ENCODE assay signal across 8 cellular contexts in genomic region chr2:197515798-197516761, GRCh38. TPM values are rescaled to one million over a fixed set of nuclear protein-coding genes. Genes with fewer than 3 reads are reported as not detected.
DNase-seq lines count a peak whose midpoint lies in the region; ATAC-seq, FAIRE-seq and TF ChIP-seq lines count a peak whose summit lies in the region.

MOB4 (plus strand) TSS chr2:197516066; CDS start chr2:197516087, 21 bp downstream.

- peak within 1 kb of the TSS; percentile 93 for H3K4me3 ChIP-seq in AG04449 (ENCODE audit: low read depth, low read length)
- H3K4me3 ChIP-seq in WI38 (ENCODE audit: low read depth, low read length) = peak within 1 kb of the TSS; percentile 93
- peak within 1 kb of the TSS; percentile 88 for H3K4me3 ChIP-seq in bronchial epithelial cell (ENCODE audit: low read depth, low read length)
- H3K4me3 ChIP-seq in smooth muscle cell = peak within 1 kb of the TSS; percentile 97

- peaks cover 52% of the 10 kb centered on the region for H3K79me2 ChIP-seq in smooth muscle cell (ENCODE audit: low read depth)

- H3K9ac ChIP-seq in smooth muscle cell (ENCODE audit: low read depth) = peak within 1 kb of the TSS; percentile 92

- peak; percentile 96 for ATAC-seq in GM18907 (IDR thresholded peaks at IDR 0.05; ENCODE audit: unreplicated experiment)
- ATAC-seq in HG03159 (IDR thresholded peaks at IDR 0.05; ENCODE audit: unreplicated experiment) = peak; percentile 96

- POLR2A ChIA-PET in AG04449 (lab: Yijun Ruan, JAX) = interaction anchor here (0.7 to 2.5 kb wide), 9 partner anchors 13 to 376 kb away, joined by 3 to 25 read pairs (median 3); partner anchors contain the start of genes COQ10B, HSPD1, HSPE1 and MARS2

- H3K36me3 ChIP-seq in bronchial epithelial cell (ENCODE audit: control insufficient read depth, insufficient read depth, low read length) (no peaks in the 10 kb centered on the region), smooth muscle cell (ENCODE audit: low read depth) (no peaks in the 10 kb centered on the region)

- H2AFZ ChIP-seq in smooth muscle cell (ENCODE audit: low read depth) = peak within 1 kb of the TSS; percentile 90

- no peak for FAIRE-seq in bronchial epithelial cell (lab: Jason Lieb, UNC)

- H3K27me3 ChIP-seq in bronchial epithelial cell (ENCODE audit: control insufficient read depth, insufficient read depth, low read length) (no peaks in the 10 kb centered on the region), smooth muscle cell (ENCODE audit: low read depth) (no peaks in the 10 kb centered on the region)

- CTCF ChIA-PET in AG04449 (lab: Yijun Ruan, JAX) = interaction anchor here (0.6 to 1.0 kb wide), 5 partner anchors 11 to 628 kb away, joined by 3 to 4 read pairs (median 3); no protein-coding TSS in a partner anchor

- H3K4me1 ChIP-seq in smooth muscle cell (ENCODE audit: low read depth) = peaks cover 18% of the 10 kb centered on the region

- H4K20me1 ChIP-seq in smooth muscle cell (ENCODE audit: low read depth) = peaks cover 45% of the 10 kb centered on the region

- H3K27ac ChIP-seq in smooth muscle cell (ENCODE audit: low read depth) = peak within 1 kb of the TSS; percentile 58

- DNase-seq in AG04449 (ENCODE audit: low read depth, low spot score) = peak; percentile 71
- DNase-seq in NCI-H2227 treated with DMSO at 0.1 percent for 48 hours (lab: John Stamatoyannopoulos, UW) = peak; percentile 98
- DNase-seq in bronchial epithelial cell (ENCODE audit: low read depth) = peak; percentile 82
- peak; percentile 96 for DNase-seq in iPS-NIHi11 (ENCODE audit: low spot score)
- DNase-seq in smooth muscle cell (lab: John Stamatoyannopoulos, UW; ENCODE audit: unreplicated experiment) = peak; percentile 84

- TF ChIP-seq CTCF in AG04449 (IDR thresholded peaks at IDR 0.05; ENCODE audit: insufficient read depth, low read length, missing control alignments) = no peak
- TF ChIP-seq CTCF in WI38 (IDR thresholded peaks at IDR 0.05; ENCODE audit: low read depth, low read length) = no peak
- no peak for TF ChIP-seq CTCF in bronchial epithelial cell (IDR thresholded peaks at IDR 0.05; ENCODE audit: insufficient read depth, low read length, severe bottlenecking)
- TF ChIP-seq CTCF in smooth muscle cell (IDR thresholded peaks at IDR 0.05; ENCODE audit: borderline replicate concordance, insufficient read depth, poor library complexity, severe bottlenecking) = no peak

- peak within 1 kb of the TSS; percentile 90 for H3K4me2 ChIP-seq in smooth muscle cell

- no peaks in the 10 kb centered on the region for H3K9me3 ChIP-seq in smooth muscle cell (replicated peaks; ENCODE audit: low read depth)

- WGBS in smooth muscle cell (ENCODE audit: low lambda C conversion rate) = under 1% methylated on average over 60 of the region's 75 CpGs

- peaks cover 7% of the 10 kb centered on the region for H3F3A ChIP-seq in smooth muscle cell (ENCODE audit: low read depth)

RNA-seq across cellular contexts. Expression of gene MOB4, which starts in this region (rescaled TPM):
- 15.0 and 22.1 TPM in 2 replicates for total RNA-seq in bronchial epithelial cell
- 73.1 and 84.7 TPM in 2 replicates for total RNA-seq in smooth muscle cell
- 62.9 and 69.3 TPM in 2 replicates for polyA plus RNA-seq in smooth muscle cell

Comparison
In these comparisons a context has a peak if more than half of its experiments do, and no peak if none do; other contexts are left out.
1. Peak in every context shown above with its lines: DNase-seq, ATAC-seq, H3K4me3 ChIP-seq and H3K27ac ChIP-seq.